Comparison of ENCODE assay signal across 20 cellular contexts in genomic region chr17:72446525-72447250, GRCh38.
DNase-seq lines count a peak whose midpoint lies in the region; ATAC-seq, FAIRE-seq and TF ChIP-seq lines count a peak whose summit lies in the region.
"Had no signal": no experiment of that assay in that cellular context is flagged by ENCODE, and none has a peak within 500 bp of the region (broad histone marks: within the 10 kb centered on the region; RNA-seq: fewer than 3 reads in every experiment).

No MANE protein-coding gene starts in this region.

- H3K27me3 ChIP-seq in tibial nerve = no peaks in the 10 kb centered on the region
- H3K27me3 ChIP-seq: body of pancreas had no signal

- TF ChIP-seq CTCF in A549 (IDR thresholded peaks at IDR 0.05) = no peak
- no peak for TF ChIP-seq CTCF in choroid plexus epithelial cell (conservative IDR thresholded peaks at IDR 0.05; ENCODE audit: low read depth, low read length)
- no peak for TF ChIP-seq CTCF in mucosa of descending colon (IDR thresholded peaks at IDR 0.05)
- TF ChIP-seq CTCF in tibial nerve (IDR thresholded peaks at IDR 0.05) = no peak

- WGBS in A549 (ENCODE audit: missing lambda C conversion rate) = 2% methylated on average over 17 of the region's 17 CpGs
- WGBS in tibial nerve, 2 donors = 64 to 65% methylated on average over 17 of the region's 17 CpGs

- POLR2A ChIA-PET in A549 (lab: Yijun Ruan, JAX) = interaction anchor here (1.6 kb wide), 1 partner anchor 326 kb away, joined by 4 read pairs; the partner anchor contains the start of gene SOX9

- H3K4me2 ChIP-seq in A549 = peak overlapping the region; percentile 81

- peak overlapping the region; percentile 85 to 90 for H3K27ac ChIP-seq in A549
- peak overlapping the region in 1 of 4 donors; percentile 35 for H3K27ac ChIP-seq in tibial nerve
- H3K27ac ChIP-seq: body of pancreas, heart right ventricle had no signal

- H3K4me3 ChIP-seq in A549 (peak overlapping the region; percentile 10; the same call in 2 of the 3 replicates), choroid plexus epithelial cell (ENCODE audit: low read depth, low read length) (no peak overlapping the region), mucosa of descending colon (no peak overlapping the region), tibial nerve (no peak overlapping the region)
- H3K4me3 ChIP-seq: body of pancreas, heart right ventricle had no signal

- no peaks in the 10 kb centered on the region for H3K36me3 ChIP-seq in mucosa of descending colon (ENCODE audit: low read depth)
- H3K36me3 ChIP-seq in tibial nerve = no peaks in the 10 kb centered on the region
- H3K36me3 ChIP-seq: heart right ventricle had no signal

- CTCF ChIA-PET in A549 (lab: Yijun Ruan, JAX) = interaction anchor here (0.8 to 1.9 kb wide), 3 partner anchors 18 to 1680 kb away, joined by 3 to 6 read pairs (median 4); no protein-coding TSS in a partner anchor

- peak; percentile 3 to 51; a peak in 4 of 5 replicates for TF ChIP-seq RAD21 in A549 (conservative IDR thresholded peaks at IDR 0.05 in 1 of 2, IDR thresholded peaks at IDR 0.05 in 1 of 2)

- TF ChIP-seq POLR2A in A549 (IDR thresholded peaks at IDR 0.05; ENCODE audit: low read length) (no peak), tibial nerve (IDR thresholded peaks at IDR 0.05) (no peak)

- peak; percentile 83 to 90 for TF ChIP-seq EP300 in A549 (IDR thresholded peaks at IDR 0.05)
- TF ChIP-seq EP300 in tibial nerve (IDR thresholded peaks at IDR 0.05) = no peak

- DNase-seq in A549 (ENCODE audit: low read depth in 1 of 2, low spot score in 1 of 2) (peak; percentile 83 to 98), NCI-H187 treated with DMSO at 0.1 percent for 48 hours (lab: John Stamatoyannopoulos, UW) (peak; percentile 73), choroid plexus epithelial cell (ENCODE audit: low read depth) (peak; percentile 39), mucosa of descending colon (peak; percentile 80 to 90 (median 81)), tibial nerve (ENCODE audit: low spot score in 2 of 2) (no peak), activated T-cell treated with anti-CD3 and anti-CD28 coated beads for 4 hours (no peak)
- DNase-seq: activated CD4-positive, alpha-beta T cell treated with anti-CD3 and anti-CD28 coated beads for 36 hours; activated naive CD8-positive, alpha-beta T cell treated with anti-CD3 and anti-CD28 coated beads for 36 hours; body of pancreas; endodermal cell; heart right ventricle; KBM-7; NCI-H2081; NCI-H524 had no signal

- ATAC-seq in A549 (peak; percentile 81 to 87), mucosa of descending colon (peak; percentile 86), HG03342 (IDR thresholded peaks at IDR 0.05; ENCODE audit: unreplicated experiment) (no peak), GM18907 (IDR thresholded peaks at IDR 0.05; ENCODE audit: unreplicated experiment) (no peak)
- ATAC-seq: activated CD4-positive, alpha-beta T cell treated with anti-CD3 and anti-CD28 coated beads for 36 hours; body of pancreas; heart right ventricle; Right ventricle myocardium inferior had no signal

- peak; percentile 96 for FAIRE-seq in A549 (lab: Jason Lieb, UNC)
- FAIRE-seq: A204.1, D721Med, GM18507 had no signal

- intact Hi-C loops in mucosa of descending colon (cut with DNase I, micrococcal nuclease) = no loop called here

- H3K9me3 ChIP-seq in A549 (no peaks in the 10 kb centered on the region), mucosa of descending colon (no peaks in the 10 kb centered on the region), tibial nerve (no peaks in the 10 kb centered on the region)
- H3K9me3 ChIP-seq: body of pancreas, heart right ventricle had no signal

- peaks cover 70% of the 10 kb centered on the region for H3K4me1 ChIP-seq in A549
- H3K4me1 ChIP-seq in mucosa of descending colon (ENCODE audit: low read depth) = peaks cover 35% of the 10 kb centered on the region
- no peaks in the 10 kb centered on the region for H3K4me1 ChIP-seq in tibial nerve
- H3K4me1 ChIP-seq: body of pancreas, heart right ventricle had no signal

TF ChIP-seq in A549, 52 proteins besides CTCF, POLR2A, EP300 and RAD21 (continues in another document):
- TF ChIP-seq E2F6 (IDR thresholded peaks at IDR 0.05; ENCODE audit: borderline replicate concordance, low read depth) (no peak), CBX8 (IDR thresholded peaks at IDR 0.05) (no peak), CHD4 (IDR thresholded peaks at IDR 0.05; ENCODE audit: borderline replicate concordance) (no peak), RNF2 (IDR thresholded peaks at IDR 0.05; ENCODE audit: borderline replicate concordance, low read depth) (no peak), MAZ (IDR thresholded peaks at IDR 0.05; ENCODE audit: borderline replicate concordance, low read depth, low read length) (no peak), TP53 (CRISPR knock-in tag; IDR thresholded peaks at IDR 0.05) (0 out of 2 replicates have a peak, but pooled peaks have one; percentile 26), EHMT2 (IDR thresholded peaks at IDR 0.05; ENCODE audit: low read depth) (no peak), PHF8 (IDR thresholded peaks at IDR 0.05; ENCODE audit: borderline replicate concordance, low read depth) (no peak), MYC (IDR thresholded peaks at IDR 0.05; ENCODE audit: borderline replicate concordance, low read length) (peak; percentile 69; the same call in 1 of the 2 replicates), RCOR1 (IDR thresholded peaks at IDR 0.05; ENCODE audit: low read depth, low read length) (no peak), POLR2AphosphoS2 (conservative IDR thresholded peaks at IDR 0.05; ENCODE audit: low read length) (no peak), FOSL2 (IDR thresholded peaks at IDR 0.05) (no peak), FOSL2 (CRISPR knock-in tag; IDR thresholded peaks at IDR 0.05) (peak; percentile 28; the same call in 1 of the 2 replicates), JUNB (IDR thresholded peaks at IDR 0.05) (peak; percentile 78), ESRRA (IDR thresholded peaks at IDR 0.05; ENCODE audit: borderline replicate concordance, low read length) (no peak), TFCP2L1 (CRISPR knock-in tag; IDR thresholded peaks at IDR 0.05) (no peak), BHLHE40 (IDR thresholded peaks at IDR 0.05; ENCODE audit: low read depth, low read length) (no peak), SREBF2 (IDR thresholded peaks at IDR 0.05) (no peak), ZFP36 (IDR thresholded peaks at IDR 0.05; ENCODE audit: borderline replicate concordance, partially characterized antibody) (no peak), ZC3H11A (IDR thresholded peaks at IDR 0.05) (no peak), KDM1A (IDR thresholded peaks at IDR 0.05; ENCODE audit: low read depth) (no peak), HEYL (CRISPR knock-in tag; IDR thresholded peaks at IDR 0.05) (peak; percentile 87; the same call in 1 of the 2 replicates), CEBPB (IDR thresholded peaks at IDR 0.05) (peak in 1 of 2 experiments; percentile 66; a peak in 1 of 4 replicates), SMC3 (IDR thresholded peaks at IDR 0.05) (peak; percentile 54), NPAS2 (CRISPR knock-in tag; IDR thresholded peaks at IDR 0.05; ENCODE audit: borderline replicate concordance) (no peak), RARB (CRISPR knock-in tag; IDR thresholded peaks at IDR 0.05) (peak; percentile 38), HOXB13 (CRISPR knock-in tag; IDR thresholded peaks at IDR 0.05; ENCODE audit: low read depth) (peak; percentile 50; the same call in 1 of the 2 replicates), HDAC2 (IDR thresholded peaks at IDR 0.05) (no peak), JUN (IDR thresholded peaks at IDR 0.05) (peak; percentile 65 to 93; a peak in 4 of 5 replicates)
- TF ChIP-seq, protein P1, sequence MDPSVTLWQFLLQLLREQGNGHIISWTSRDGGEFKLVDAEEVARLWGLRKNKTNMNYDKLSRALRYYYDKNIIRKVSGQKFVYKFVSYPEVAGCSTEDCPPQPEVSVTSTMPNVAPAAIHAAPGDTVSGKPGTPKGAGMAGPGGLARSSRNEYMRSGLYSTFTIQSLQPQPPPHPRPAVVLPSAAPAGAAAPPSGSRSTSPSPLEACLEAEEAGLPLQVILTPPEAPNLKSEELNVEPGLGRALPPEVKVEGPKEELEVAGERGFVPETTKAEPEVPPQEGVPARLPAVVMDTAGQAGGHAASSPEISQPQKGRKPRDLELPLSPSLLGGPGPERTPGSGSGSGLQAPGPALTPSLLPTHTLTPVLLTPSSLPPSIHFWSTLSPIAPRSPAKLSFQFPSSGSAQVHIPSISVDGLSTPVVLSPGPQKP (IDR thresholded peaks at IDR 0.05; ENCODE audit: low read depth, low read length) = no peak
- TF ChIP-seq, protein P2, sequence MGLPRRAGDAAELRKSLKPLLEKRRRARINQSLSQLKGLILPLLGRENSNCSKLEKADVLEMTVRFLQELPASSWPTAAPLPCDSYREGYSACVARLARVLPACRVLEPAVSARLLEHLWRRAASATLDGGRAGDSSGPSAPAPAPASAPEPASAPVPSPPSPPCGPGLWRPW (IDR thresholded peaks at IDR 0.05) = 0 out of 2 replicates have a peak, but pooled peaks have one; percentile 49
- TF ChIP-seq, protein P3, sequence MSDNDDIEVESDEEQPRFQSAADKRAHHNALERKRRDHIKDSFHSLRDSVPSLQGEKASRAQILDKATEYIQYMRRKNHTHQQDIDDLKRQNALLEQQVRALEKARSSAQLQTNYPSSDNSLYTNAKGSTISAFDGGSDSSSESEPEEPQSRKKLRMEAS (IDR thresholded peaks at IDR 0.05) = 0 out of 2 replicates have a peak, but pooled peaks have one; percentile 31
- TF ChIP-seq, protein P4, sequence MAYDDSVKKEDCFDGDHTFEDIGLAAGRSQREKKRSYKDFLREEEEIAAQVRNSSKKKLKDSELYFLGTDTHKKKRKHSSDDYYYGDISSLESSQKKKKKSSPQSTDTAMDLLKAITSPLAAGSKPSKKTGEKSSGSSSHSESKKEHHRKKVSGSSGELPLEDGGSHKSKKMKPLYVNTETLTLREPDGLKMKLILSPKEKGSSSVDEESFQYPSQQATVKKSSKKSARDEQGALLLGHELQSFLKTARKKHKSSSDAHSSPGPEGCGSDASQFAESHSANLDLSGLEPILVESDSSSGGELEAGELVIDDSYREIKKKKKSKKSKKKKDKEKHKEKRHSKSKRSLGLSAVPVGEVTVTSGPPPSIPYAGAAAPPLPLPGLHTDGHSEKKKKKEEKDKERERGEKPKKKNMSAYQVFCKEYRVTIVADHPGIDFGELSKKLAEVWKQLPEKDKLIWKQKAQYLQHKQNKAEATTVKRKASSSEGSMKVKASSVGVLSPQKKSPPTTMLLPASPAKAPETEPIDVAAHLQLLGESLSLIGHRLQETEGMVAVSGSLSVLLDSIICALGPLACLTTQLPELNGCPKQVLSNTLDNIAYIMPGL (CRISPR knock-in tag; IDR thresholded peaks at IDR 0.05; ENCODE audit: borderline replicate concordance) = no peak

Comparison
In these comparisons a context has a peak if more than half of its experiments do, and no peak if none do; other contexts are left out.
1. ATAC-seq: peak in A549 (2 of 2) and mucosa of descending colon (single experiment); none in HG03342 (single experiment) and GM18907 (single experiment).
2. DNase-seq: peak in A549 (2 of 2), NCI-H187 treated with DMSO at 0.1 percent for 48 hours (single experiment), choroid plexus epithelial cell (single experiment) and mucosa of descending colon (3 of 3); none in tibial nerve (0 of 2) and activated T-cell treated with anti-CD3 and anti-CD28 coated beads for 4 hours (single experiment).